26 cellular contexts compared by ENCODE assay signal in the genomic region with DNA sequence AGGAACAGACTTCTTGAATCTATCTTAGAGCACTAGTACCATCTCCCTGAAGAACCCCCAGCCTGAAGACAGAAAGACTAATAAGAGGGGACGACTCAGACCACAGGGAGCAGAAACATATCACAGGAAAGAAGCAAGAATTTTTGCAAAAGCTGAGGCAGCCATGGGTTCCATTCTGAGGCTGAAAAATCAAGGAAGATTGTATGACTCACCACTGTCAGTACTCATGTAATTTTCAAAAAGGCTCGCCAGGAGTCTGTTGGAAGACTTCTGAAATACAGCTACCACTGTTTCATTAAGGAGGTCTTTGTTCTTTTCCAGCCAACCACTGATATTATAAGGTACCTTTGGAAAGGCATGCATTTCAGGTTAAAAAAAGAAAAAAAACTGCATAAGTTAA. TPM values are rescaled to one million over a fixed set of nuclear protein-coding genes. Genes with fewer than 3 reads are reported as not detected.
DNase-seq lines count a peak whose midpoint lies in the region; ATAC-seq, FAIRE-seq and TF ChIP-seq lines count a peak whose summit lies in the region.
"Had no signal": no experiment of that assay in that cellular context is flagged by ENCODE, and none has a peak within 500 bp of the region (broad histone marks: within the 10 kb centered on the region; RNA-seq: fewer than 3 reads in every experiment).

No MANE protein-coding gene starts in this region.

- peak; percentile 77 for DNase-seq in GM23248
- DNase-seq in fibroblast of lung (ENCODE audit: low read depth in 2 of 2): peak; percentile 29 to 60
- DNase-seq in GM19239 (ENCODE audit: insufficient read length, low spot score): no peak
- no peak for DNase-seq in cerebellum (ENCODE audit: low spot score)
- no peak for DNase-seq in dedifferentiated amniotic fluid mesenchymal stem cell (ENCODE audit: extremely low spot score)
- DNase-seq in DMS153 treated with DMSO at 0.1 percent for 48 hours (lab: John Stamatoyannopoulos, UW; ENCODE audit: unreplicated experiment): no peak
- DNase-seq: activated CD4-positive, alpha-beta memory T cell treated with anti-CD3 and anti-CD28 coated beads, Interleukin-2, amount 10 ng/mL, durations not matched to agents 7 days and 5 days; activated naive CD4-positive, alpha-beta T cell treated with anti-CD3 and anti-CD28 coated beads, Interleukin-2, amount 10 ng/mL, durations not matched to agents 7 days and 5 days; activated T-cell treated with anti-CD3 and anti-CD28 coated beads, Interleukin-2, amount 50 U/mL, for 1 hour; body of pancreas; DMS79; heart right ventricle; naive thymus-derived CD4-positive, alpha-beta T cell; NCI-H1930; posterior cingulate gyrus; Right ventricle myocardium superior; stimulated activated CD4-positive, alpha-beta T cell treated with anti-CD3 and anti-CD28 coated beads, Interleukin-4, amount 100 ng/mL, for 24 hours had no signal

- H3K27me3 ChIP-seq in GM23248 (replicated peaks; ENCODE audit: insufficient read depth) (no peaks in the 10 kb centered on the region), fibroblast of lung (ENCODE audit: control insufficient read depth, insufficient read depth, low read length) (no peaks in the 10 kb centered on the region)
- H3K27me3 ChIP-seq: body of pancreas, esophagus muscularis mucosa, heart right ventricle, vagina had no signal

- H3K4me1 ChIP-seq in GM23248 (ENCODE audit: insufficient read depth) (peaks cover 19% of the 10 kb centered on the region), fibroblast of lung (ENCODE audit: control insufficient read depth, extremely low read depth, insufficient read depth, low read length) (peaks cover 2% of the 10 kb centered on the region)
- H3K4me1 ChIP-seq: body of pancreas, esophagus muscularis mucosa, vagina had no signal

- H3K9me3 ChIP-seq in GM23248 (ENCODE audit: low read depth) (no peaks in the 10 kb centered on the region), fibroblast of lung (ENCODE audit: control insufficient read depth, insufficient read depth, low read depth, low read length) (no peaks in the 10 kb centered on the region)
- H3K9me3 ChIP-seq: body of pancreas, esophagus muscularis mucosa, heart right ventricle, vagina had no signal

- no peaks in the 10 kb centered on the region for H3K79me2 ChIP-seq in GM23248 (ENCODE audit: insufficient read depth)
- H3K79me2 ChIP-seq in fibroblast of lung (ENCODE audit: control insufficient read depth, insufficient read depth, low read length): no peaks in the 10 kb centered on the region

- no peak overlapping the region for H3K9ac ChIP-seq in GM23248
- no peak overlapping the region for H3K9ac ChIP-seq in fibroblast of lung (ENCODE audit: insufficient read depth, low read length)

- H3K4me3 ChIP-seq in GM23248: no peak overlapping the region
- H3K4me3 ChIP-seq in fibroblast of lung (replicated peaks in 1 of 4; ENCODE audit: control extremely low read depth in 1 of 4, insufficient read depth in 1 of 4, low read depth in 3 of 4, low read length in 4 of 4): no peak overlapping the region
- H3K4me3 ChIP-seq: body of pancreas, esophagus muscularis mucosa, GM23338, heart right ventricle, K562, skin epidermis, vagina had no signal

- H4K20me1 ChIP-seq in GM23248 (ENCODE audit: insufficient read depth): no peaks in the 10 kb centered on the region
- no peaks in the 10 kb centered on the region for H4K20me1 ChIP-seq in fibroblast of lung (ENCODE audit: control insufficient read depth, extremely low read depth, insufficient read depth, low read length)

- peak; percentile 92 for ATAC-seq in SK-N-SH treated with all-trans-retinoic acid at 6 μM for 48 hours
- ATAC-seq: body of pancreas; GM23338; heart right ventricle; K562; naive thymus-derived CD4-positive, alpha-beta T cell had no signal

- H3K27ac ChIP-seq in GM23248 (no peak overlapping the region), fibroblast of lung (ENCODE audit: insufficient read depth, low read length) (no peak overlapping the region)
- H3K27ac ChIP-seq: body of pancreas, esophagus muscularis mucosa, heart right ventricle, HL-60, skin epidermis, vagina had no signal

- no peak for FAIRE-seq in GM19239 (lab: Jason Lieb, UNC)
- FAIRE-seq: islet of Langerhans, K562 had no signal

- in situ Hi-C loops in GM23248 (cut with MboI): no loop called here

- H3K36me3 ChIP-seq in GM23248 (ENCODE audit: low read depth) (no peaks in the 10 kb centered on the region), fibroblast of lung (ENCODE audit: control insufficient read depth, insufficient read depth, low read length) (no peaks in the 10 kb centered on the region)
- H3K36me3 ChIP-seq: esophagus muscularis mucosa, heart right ventricle, vagina had no signal

- 24 to 25% methylated on average over 2 of the region's 2 CpGs for WGBS in GM23248 (ENCODE audit: low coverage in 1 of 2, low lambda C conversion rate in 2 of 2, missing lambda C conversion rate in 2 of 2), 2 experiments

- H3K9me2 ChIP-seq in GM23248 (ENCODE audit: insufficient read depth): no peaks in the 10 kb centered on the region; the same call in 1 of the 2 replicates

- H2AFZ ChIP-seq in GM23248 (0 out of 2 replicates have a peak overlapping the region, but pooled peaks have one; percentile 26), fibroblast of lung (ENCODE audit: low read length) (peak overlapping the region; percentile 38)
- H2AFZ ChIP-seq: GM23338 had no signal

- TF ChIP-seq CTCF in fibroblast of lung (conservative IDR thresholded peaks at IDR 0.05 in 1 of 2, IDR thresholded peaks at IDR 0.05 in 1 of 2; ENCODE audit: low read depth in 1 of 2, low read length in 2 of 2): no peak

- H3F3A ChIP-seq in GM23248 (ENCODE audit: insufficient read depth): peaks cover 16% of the 10 kb centered on the region

- H3K4me2 ChIP-seq in GM23248 (ENCODE audit: unreplicated experiment) (peak overlapping the region; percentile 13), fibroblast of lung (ENCODE audit: extremely low read depth, insufficient read depth, low read length) (no peak overlapping the region)
- H3K4me2 ChIP-seq: GM23338 had no signal

TF ChIP-seq in SK-N-SH treated with all-trans-retinoic acid at 6 μM for 48 hours, 23 proteins besides CTCF, POLR2A, EP300 and RAD21 (continues in another document):
- TF ChIP-seq ESRRG (CRISPR knock-in tag; IDR thresholded peaks at IDR 0.05) (no peak), TCF4 (CRISPR knock-in tag; IDR thresholded peaks at IDR 0.05; ENCODE audit: borderline replicate concordance) (no peak), CREB5 (CRISPR knock-in tag; IDR thresholded peaks at IDR 0.05; ENCODE audit: low read depth) (no peak), TOX (CRISPR knock-in tag; IDR thresholded peaks at IDR 0.05; ENCODE audit: borderline replicate concordance) (no peak), POU6F1 (CRISPR knock-in tag; IDR thresholded peaks at IDR 0.05; ENCODE audit: borderline replicate concordance, low read depth) (no peak), BACH2 (CRISPR knock-in tag; IDR thresholded peaks at IDR 0.05; ENCODE audit: borderline replicate concordance) (no peak), ISL1 (CRISPR knock-in tag; IDR thresholded peaks at IDR 0.05) (no peak), GLIS3 (CRISPR knock-in tag; IDR thresholded peaks at IDR 0.05) (no peak), ZNF565 (CRISPR knock-in tag; conservative IDR thresholded peaks at IDR 0.05; ENCODE audit: low read depth) (no peak)

RNA-seq across cellular contexts. Expression of gene MYH15, which starts 47.5 kb away (rescaled TPM):
- 0.11 TPM in 1 of 2 replicates, not detected in the other for total RNA-seq in GM23248 (2014; rRNA removed; shearing (Covaris generic))
- polyA plus RNA-seq in GM23248 (2016; fragmentation: Nextera tagmentation; extraction: Ambion mirVana) (0.08 TPM in 1 of 2 replicates, not detected in the other), fibroblast of lung (0.05 and 0.24 TPM in 2 replicates)
- total RNA-seq in fibroblast of lung (0.17 and 0.26 TPM in 2 replicates), cerebellum (1.8 TPM)
- 0.06 and 0.25 TPM in 2 replicates for polyA plus RNA-seq in fibroblast of lung (2012)
- 0.19 and 0.51 TPM in 2 replicates for polyA minus RNA-seq in fibroblast of lung (ENCODE audit: low replicate concordance)
- total RNA-seq: body of pancreas, subcutaneous adipose tissue, vagina had no signal
- polyA plus RNA-seq: GM23338; naive thymus-derived CD4-positive, alpha-beta T cell had no signal

Comparison
In these comparisons a context has a peak if more than half of its experiments do, and no peak if none do; other contexts are left out.
1. DNase-seq: peak in GM23248 (single experiment) and fibroblast of lung (2 of 2); none in GM19239 (single experiment), cerebellum (single experiment), dedifferentiated amniotic fluid mesenchymal stem cell (single experiment) and DMS153 treated with DMSO at 0.1 percent for 48 hours (single experiment).